ENCODE assay signal across 22 cellular contexts in the genomic region with DNA sequence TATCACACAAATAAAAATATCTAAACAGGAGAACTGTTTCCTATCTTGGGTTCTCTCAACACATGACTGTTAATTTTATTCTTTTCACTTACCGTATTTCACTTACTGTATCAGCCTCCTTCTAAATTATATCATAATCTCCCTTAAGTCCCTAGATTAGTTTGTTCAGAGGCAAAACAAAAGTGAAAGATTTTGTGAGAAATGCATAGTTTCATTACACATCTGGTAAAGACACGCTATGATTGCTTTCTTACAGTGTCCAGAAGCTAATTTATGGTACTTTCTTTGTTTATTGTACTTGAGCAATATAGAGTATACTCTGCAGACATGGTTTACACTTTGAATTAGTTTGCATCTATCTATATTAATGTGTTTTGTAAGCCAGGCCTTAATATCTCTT.
DNase-seq lines count a peak whose midpoint lies in the region; ATAC-seq, FAIRE-seq and TF ChIP-seq lines count a peak whose summit lies in the region.
"Had no signal": no experiment of that assay in that cellular context is flagged by ENCODE, and none has a peak within 500 bp of the region (broad histone marks: within the 10 kb centered on the region; RNA-seq: fewer than 3 reads in every experiment).

No MANE protein-coding gene starts in this region.

- RAD21 ChIA-PET in GM12878 (lab: Charles Lee; ENCODE audit: unreplicated experiment): interaction anchor here (0.6 kb wide), 1 partner anchor 560 kb away, joined by 3 read pairs; no protein-coding TSS in a partner anchor

- no peaks in the 10 kb centered on the region for H4K20me1 ChIP-seq in GM12878 (ENCODE audit: control insufficient read depth, insufficient read depth)

- no peaks in the 10 kb centered on the region for H3K79me2 ChIP-seq in GM12878 (ENCODE audit: control insufficient read depth, insufficient read depth, low read length)

- peaks cover 0 to 10% of the 10 kb centered on the region in 2 donors for H3K4me1 Mint-ChIP-seq in stimulated activated naive B cell treated with anti-CD40 and anti-IgM and Interleukin-4, amounts not matched to agents 10 μg/mL and 1 μg/mL and 100 μg/mL, for 72 hours
- H3K4me1 Mint-ChIP-seq: activated CD4-positive, alpha-beta T cell treated with anti-CD3 and anti-CD28 coated beads for 36 hours; activated naive CD8-positive, alpha-beta T cell treated with anti-CD3 and anti-CD28 coated beads, Interleukin-2, amount 50 U/mL, for 24 hours; CD4-positive, alpha-beta memory T cell; nephron had no signal

- FAIRE-seq in GM12878 (lab: Jason Lieb, UNC): no peak
- FAIRE-seq: frontal cortex, HepG2 had no signal

- no peak for TF ChIP-seq RAD21 in GM12878 (IDR thresholded peaks at IDR 0.05; ENCODE audit: insufficient read depth, low read depth, low read length)

- H3K36me3 Mint-ChIP-seq in stimulated activated naive B cell treated with anti-CD40 and anti-IgM and Interleukin-4, amounts not matched to agents 10 μg/mL and 1 μg/mL and 100 μg/mL, for 72 hours: no peaks in the 10 kb centered on the region
- H3K36me3 Mint-ChIP-seq: CD4-positive, alpha-beta memory T cell had no signal

- SMC1A ChIA-PET in GM12878 (lab: Charles Lee; ENCODE audit: uncharacterized antibody, unreplicated experiment): no interaction called here

- in situ Hi-C loops in GM12878 (cut with MboI): no loop called here

- H3K4me3 Mint-ChIP-seq in stimulated activated naive B cell treated with anti-CD40 and anti-IgM and Interleukin-4, amounts not matched to agents 10 μg/mL and 1 μg/mL and 100 μg/mL, for 72 hours: no peak overlapping the region
- H3K4me3 Mint-ChIP-seq: activated CD4-positive, alpha-beta T cell treated with anti-CD3 and anti-CD28 coated beads for 36 hours; activated naive CD8-positive, alpha-beta T cell treated with anti-CD3 and anti-CD28 coated beads, Interleukin-2, amount 50 U/mL, for 24 hours; CD4-positive, alpha-beta memory T cell; nephron had no signal

- no peaks in the 10 kb centered on the region for H3K27me3 Mint-ChIP-seq in stimulated activated naive B cell treated with anti-CD40 and anti-IgM and Interleukin-4, amounts not matched to agents 10 μg/mL and 1 μg/mL and 100 μg/mL, for 72 hours
- H3K27me3 Mint-ChIP-seq: progenitor cell of endocrine pancreas had no signal

- H3K27me3 ChIP-seq in GM12878 (replicated peaks in 1 of 2; ENCODE audit: control insufficient read depth in 2 of 2, insufficient read depth in 2 of 2, low read length in 1 of 2): no peaks in the 10 kb centered on the region
- H3K27me3 ChIP-seq: Peyer's patch, upper lobe of right lung had no signal

- H3K4me3 ChIP-seq in GM12878: no peak overlapping the region
- H3K4me3 ChIP-seq: Peyer's patch, upper lobe of right lung had no signal

- no peak for TF ChIP-seq POLR2A in GM12878 (IDR thresholded peaks at IDR 0.05; ENCODE audit: low read depth, low read length)

- DNase-seq in GM12878 (ENCODE audit: low read depth, low spot score) (no peak), NCI-H1417 treated with DMSO at 0.1 percent for 48 hours (lab: John Stamatoyannopoulos, UW) (no peak)
- no peak for DNase-seq in stimulated activated naive B cell treated with anti-CD40 and anti-IgM and Interleukin-4, amounts not matched to agents 10 μg/mL and 1 μg/mL and 100 μg/mL, for 72 hours
- DNase-seq: activated CD4-positive, alpha-beta T cell treated with anti-CD3 and anti-CD28 coated beads for 36 hours; activated naive CD8-positive, alpha-beta T cell treated with anti-CD3 and anti-CD28 coated beads, Interleukin-2, amount 50 U/mL, for 24 hours; CD4-positive, alpha-beta memory T cell; dermis blood vessel endothelial cell; left cardiac atrium; NCI-H1436 treated with DMSO at 0.1 percent for 48 hours; Peyer's patch; SK-N-SH; stimulated activated CD4-positive, alpha-beta T cell treated with anti-CD3 and anti-CD28 coated beads, Interleukin-2, amount 100 ng/mL, for 48 hours; upper lobe of right lung had no signal

- ATAC-seq in GM18868 (IDR thresholded peaks at IDR 0.05; ENCODE audit: unreplicated experiment) (peak; percentile 80), GM21529 (IDR thresholded peaks at IDR 0.05; ENCODE audit: unreplicated experiment) (peak; percentile 76), HG03095 (IDR thresholded peaks at IDR 0.05; ENCODE audit: unreplicated experiment) (peak; percentile 79), GM12878 (peak; percentile 37), HG03469 (IDR thresholded peaks at IDR 0.05; ENCODE audit: unreplicated experiment) (no peak), GM21360 (IDR thresholded peaks at IDR 0.05; ENCODE audit: unreplicated experiment) (no peak)
- no peak for ATAC-seq in stimulated activated naive B cell treated with anti-CD40 and anti-IgM and Interleukin-4, amounts not matched to agents 10 μg/mL and 1 μg/mL and 100 μg/mL, for 72 hours (replicated peaks)
- ATAC-seq: activated CD4-positive, alpha-beta T cell treated with anti-CD3 and anti-CD28 coated beads for 36 hours; activated naive CD8-positive, alpha-beta T cell treated with anti-CD3 and anti-CD28 coated beads, Interleukin-2, amount 50 U/mL, for 24 hours; HepG2; left cardiac atrium; upper lobe of right lung had no signal

- H3K4me1 ChIP-seq in GM12878 (ENCODE audit: control insufficient read depth, insufficient read depth, low read length): no peaks in the 10 kb centered on the region
- H3K4me1 ChIP-seq: Peyer's patch, upper lobe of right lung had no signal

- no peak overlapping the region for H3K9ac ChIP-seq in GM12878 (ENCODE audit: control insufficient read depth, insufficient read depth, low read length)
- H3K9ac ChIP-seq: SK-N-SH had no signal

- intact Hi-C loops in GM12878 (cut with micrococcal nuclease; ENCODE audit: unreplicated experiment): no loop called here

- no peak overlapping the region for H3K27ac Mint-ChIP-seq in stimulated activated naive B cell treated with anti-CD40 and anti-IgM and Interleukin-4, amounts not matched to agents 10 μg/mL and 1 μg/mL and 100 μg/mL, for 72 hours
- H3K27ac Mint-ChIP-seq: activated CD4-positive, alpha-beta T cell treated with anti-CD3 and anti-CD28 coated beads for 36 hours; activated naive CD8-positive, alpha-beta T cell treated with anti-CD3 and anti-CD28 coated beads, Interleukin-2, amount 50 U/mL, for 24 hours; CD4-positive, alpha-beta memory T cell; nephron; progenitor cell of endocrine pancreas had no signal

- TF ChIP-seq EP300 in GM12878 (IDR thresholded peaks at IDR 0.05; ENCODE audit: borderline replicate concordance in 1 of 2, control insufficient read depth in 1 of 2, low read depth in 2 of 2, low read length in 2 of 2): no peak

- no peak overlapping the region for H3K27ac ChIP-seq in GM12878 (ENCODE audit: control insufficient read depth, insufficient read depth)
- H3K27ac ChIP-seq: Peyer's patch, upper lobe of right lung had no signal

- CTCF ChIA-PET in GM12878 (lab: Yijun Ruan, JAX): no interaction called here

- H3K4me2 ChIP-seq in GM12878 (ENCODE audit: control insufficient read depth, insufficient read depth): peak overlapping the region; percentile 42; the same call in 1 of the 2 replicates
- H3K4me2 ChIP-seq: SK-N-SH had no signal

- WGBS in GM12878 (ENCODE audit: insufficient coverage, insufficient replicate concordance, low lambda C conversion rate, missing lambda C conversion rate): 18% methylated on average over 2 of the region's 2 CpGs

- POLR2A ChIA-PET in GM12878 (lab: Charles Lee): no interaction called here

- peak overlapping the region; percentile 68; the same call in 1 of the 2 replicates for H2AFZ ChIP-seq in GM12878 (ENCODE audit: control insufficient read depth, low read depth, low read length)

- TF ChIP-seq CTCF in GM12878 (IDR thresholded peaks at IDR 0.05 in 2 of 3, conservative IDR thresholded peaks at IDR 0.05 in 1 of 3; ENCODE audit: control insufficient read depth in 2 of 3, extremely low read depth in 1 of 3, insufficient read depth in 1 of 3, low read depth in 3 of 3, low read length in 3 of 3): no peak

- BruUV-seq in GM12878 (replicated peaks; lab: Mats Ljungman, UMichigan): no TSS peak

- H3K36me3 ChIP-seq in GM12878 (ENCODE audit: control insufficient read depth in 2 of 2, insufficient read depth in 2 of 2, low read length in 1 of 2): no peaks in the 10 kb centered on the region
- H3K36me3 ChIP-seq: Peyer's patch, upper lobe of right lung had no signal

- no peaks in the 10 kb centered on the region for H3K9me3 ChIP-seq in GM12878 (replicated peaks; ENCODE audit: control insufficient read depth, insufficient read depth, low read length)
- H3K9me3 ChIP-seq: Peyer's patch, SK-N-SH, upper lobe of right lung had no signal

- no peaks in the 10 kb centered on the region for H3K9me3 Mint-ChIP-seq in stimulated activated naive B cell treated with anti-CD40 and anti-IgM and Interleukin-4, amounts not matched to agents 10 μg/mL and 1 μg/mL and 100 μg/mL, for 72 hours
- H3K9me3 Mint-ChIP-seq: activated naive CD8-positive, alpha-beta T cell treated with anti-CD3 and anti-CD28 coated beads, Interleukin-2, amount 50 U/mL, for 24 hours; nephron had no signal

TF ChIP-seq in GM12878, 131 proteins besides CTCF, POLR2A, EP300 and RAD21:
- TF ChIP-seq, protein P1, sequence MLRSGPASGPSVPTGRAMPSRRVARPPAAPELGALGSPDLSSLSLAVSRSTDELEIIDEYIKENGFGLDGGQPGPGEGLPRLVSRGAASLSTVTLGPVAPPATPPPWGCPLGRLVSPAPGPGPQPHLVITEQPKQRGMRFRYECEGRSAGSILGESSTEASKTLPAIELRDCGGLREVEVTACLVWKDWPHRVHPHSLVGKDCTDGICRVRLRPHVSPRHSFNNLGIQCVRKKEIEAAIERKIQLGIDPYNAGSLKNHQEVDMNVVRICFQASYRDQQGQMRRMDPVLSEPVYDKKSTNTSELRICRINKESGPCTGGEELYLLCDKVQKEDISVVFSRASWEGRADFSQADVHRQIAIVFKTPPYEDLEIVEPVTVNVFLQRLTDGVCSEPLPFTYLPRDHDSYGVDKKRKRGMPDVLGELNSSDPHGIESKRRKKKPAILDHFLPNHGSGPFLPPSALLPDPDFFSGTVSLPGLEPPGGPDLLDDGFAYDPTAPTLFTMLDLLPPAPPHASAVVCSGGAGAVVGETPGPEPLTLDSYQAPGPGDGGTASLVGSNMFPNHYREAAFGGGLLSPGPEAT (IDR thresholded peaks at IDR 0.05; ENCODE audit: low read depth): no peak
- TF ChIP-seq ZSCAN29 (IDR thresholded peaks at IDR 0.05): no peak
- no peak for TF ChIP-seq YY1 (IDR thresholded peaks at IDR 0.05; ENCODE audit: low read depth, low read length)

Comparison
In these comparisons a context has a peak if more than half of its experiments do, and no peak if none do; other contexts are left out.
1. ATAC-seq: peak in GM18868 (single experiment), GM21529 (single experiment), HG03095 (single experiment) and GM12878 (single experiment); none in HG03469 (single experiment), stimulated activated naive B cell treated with anti-CD40 and anti-IgM and Interleukin-4, amounts not matched to agents 10 μg/mL and 1 μg/mL and 100 μg/mL, for 72 hours (0 of 2) and GM21360 (single experiment).